21 cellular contexts compared by ENCODE assay signal in genomic region chr4:15425520-15425919, GRCh38. TPM values are rescaled to one million over a fixed set of nuclear protein-coding genes. Genes with fewer than 3 reads are reported as not detected.
A peak's percentile ranks its signal among the peaks of the same experiment; 100 is the strongest.
DNase-seq lines count a peak whose midpoint lies in the region; ATAC-seq and TF ChIP-seq lines count a peak whose summit lies in the region.
"Had no signal": no experiment of that assay in that cellular context is flagged by ENCODE, and none has a peak within 500 bp of the region (broad histone marks: within the 10 kb centered on the region; RNA-seq: fewer than 3 reads in every experiment).

No MANE protein-coding gene starts in this region.

- H3K9me3 ChIP-seq in thoracic aorta (no peaks in the 10 kb centered on the region), T-helper 17 cell (ENCODE audit: control insufficient read depth, low read length, poor library complexity, severe bottlenecking) (no peaks in the 10 kb centered on the region)

- peak overlapping the region; percentile 65 for H3K4me3 ChIP-seq in thoracic aorta

- ATAC-seq in activated T-cell treated with anti-CD3 and anti-CD28 coated beads, Interleukin-2, amount 50 U/mL, for 72 hours (replicated peaks in 1 of 2): peak; percentile 90 to 93
- peak; percentile 83 for ATAC-seq in activated T-helper 17 cell treated with anti-CD3 and anti-CD28 coated beads, Interleukin-2, amount 50 U/mL, for 72 hours (replicated peaks)
- ATAC-seq in thoracic aorta (ENCODE audit: insufficient number of reproducible peaks, low FRiP score, low read depth) (no peak), T-helper 17 cell (no peak), GM19023 (IDR thresholded peaks at IDR 0.05; ENCODE audit: unreplicated experiment) (no peak)
- ATAC-seq: HepG2 had no signal

- peaks cover 31 to 91% of the 10 kb centered on the region in 2 donors for H3K4me1 ChIP-seq in thoracic aorta (ENCODE audit: control insufficient read depth in 1 of 2, low read depth in 2 of 2)

- no peak for TF ChIP-seq CTCF in thoracic aorta (IDR thresholded peaks at IDR 0.05)

- peaks cover 36% of the 10 kb centered on the region for H3K4me1 Mint-ChIP-seq in activated T-cell treated with anti-CD3 and anti-CD28 coated beads, Interleukin-2, amount 50 U/mL, for 72 hours (ENCODE audit: low read depth)
- peaks cover 28% of the 10 kb centered on the region for H3K4me1 Mint-ChIP-seq in activated T-helper 17 cell treated with anti-CD3 and anti-CD28 coated beads, Interleukin-2, amount 50 U/mL, for 72 hours
- peaks cover 5% of the 10 kb centered on the region for H3K4me1 Mint-ChIP-seq in T-helper 17 cell

- no peaks in the 10 kb centered on the region for H3K27me3 Mint-ChIP-seq in activated T-cell treated with anti-CD3 and anti-CD28 coated beads, Interleukin-2, amount 50 U/mL, for 72 hours (ENCODE audit: low read depth)
- H3K27me3 Mint-ChIP-seq in activated T-helper 17 cell treated with anti-CD3 and anti-CD28 coated beads, Interleukin-2, amount 50 U/mL, for 72 hours: no peaks in the 10 kb centered on the region
- no peaks in the 10 kb centered on the region for H3K27me3 Mint-ChIP-seq in T-helper 17 cell

- no peak for DNase-seq in activated T-cell treated with anti-CD3 and anti-CD28 coated beads, Interleukin-2, amount 50 U/mL, for 72 hours
- DNase-seq in activated T-cell treated with anti-CD3 and anti-CD28 coated beads for 4 hours (no peak), epithelial cell of prostate (ENCODE audit: low read depth, low spot score) (peak; percentile 71), thoracic aorta (ENCODE audit: low spot score) (no peak), T-helper 17 cell (no peak)
- DNase-seq: DMS 273 treated with DMSO at 0.1 percent for 48 hours, GF-D8, NCI-H1048, NCI-H146, NCI-H2081, NCI-H748 treated with DMSO at 0.1 percent for 48 hours, RPMI8226 had no signal

- H3K27me3 ChIP-seq in thoracic aorta (replicated peaks; ENCODE audit: insufficient read depth): no peaks in the 10 kb centered on the region

- no peaks in the 10 kb centered on the region for H3K36me3 Mint-ChIP-seq in activated T-cell treated with anti-CD3 and anti-CD28 coated beads, Interleukin-2, amount 50 U/mL, for 72 hours (ENCODE audit: insufficient read depth in 2 of 2)
- no peaks in the 10 kb centered on the region for H3K36me3 Mint-ChIP-seq in activated T-helper 17 cell treated with anti-CD3 and anti-CD28 coated beads, Interleukin-2, amount 50 U/mL, for 72 hours (ENCODE audit: low read depth)
- H3K36me3 Mint-ChIP-seq in T-helper 17 cell (ENCODE audit: low read depth): peaks cover 3% of the 10 kb centered on the region
- H3K36me3 Mint-ChIP-seq: CD14-positive monocyte had no signal

- peak overlapping the region in 1 of 2 donors; percentile 23 for H3K4me3 Mint-ChIP-seq in activated T-cell treated with anti-CD3 and anti-CD28 coated beads, Interleukin-2, amount 50 U/mL, for 72 hours
- H3K4me3 Mint-ChIP-seq in activated T-helper 17 cell treated with anti-CD3 and anti-CD28 coated beads, Interleukin-2, amount 50 U/mL, for 72 hours: peak overlapping the region; percentile 29
- H3K4me3 Mint-ChIP-seq in T-helper 17 cell: no peak overlapping the region
- H3K4me3 Mint-ChIP-seq: CD14-positive monocyte had no signal

- H3K9me3 Mint-ChIP-seq in activated T-cell treated with anti-CD3 and anti-CD28 coated beads, Interleukin-2, amount 50 U/mL, for 72 hours: no peaks in the 10 kb centered on the region
- no peaks in the 10 kb centered on the region for H3K9me3 Mint-ChIP-seq in activated T-helper 17 cell treated with anti-CD3 and anti-CD28 coated beads, Interleukin-2, amount 50 U/mL, for 72 hours

- no peaks in the 10 kb centered on the region for H3K36me3 ChIP-seq in thoracic aorta

- peak overlapping the region; percentile 17 for H3K27ac ChIP-seq in epithelial cell of prostate
- H3K27ac ChIP-seq in thoracic aorta: peak overlapping the region; percentile 65 to 85
- H3K27ac ChIP-seq: KMS-11 had no signal

- peak overlapping the region; percentile 41 for H3K27ac Mint-ChIP-seq in activated T-cell treated with anti-CD3 and anti-CD28 coated beads, Interleukin-2, amount 50 U/mL, for 72 hours
- H3K27ac Mint-ChIP-seq in activated T-helper 17 cell treated with anti-CD3 and anti-CD28 coated beads, Interleukin-2, amount 50 U/mL, for 72 hours: no peak overlapping the region
- H3K27ac Mint-ChIP-seq in T-helper 17 cell: no peak overlapping the region

RNA-seq across cellular contexts. Expression of gene C1QTNF7, which starts 2.3 kb away (rescaled TPM):
- not detected for total RNA-seq in activated T-cell treated with anti-CD3 and anti-CD28 coated beads, Interleukin-2, amount 50 U/mL, for 72 hours
- total RNA-seq in activated T-helper 17 cell treated with anti-CD3 and anti-CD28 coated beads, Interleukin-2, amount 50 U/mL, for 72 hours: not detected
- total RNA-seq in thoracic aorta: 10 to 100 TPM; 18.2 to 24.0 TPM
- not detected for total RNA-seq in T-helper 17 cell
- total RNA-seq: Daoy, H1, HepG2, M059J, NCI-H460 had no signal

RNA-seq across cellular contexts. Expression of gene CC2D2A, which starts 44.2 kb away (rescaled TPM):
- total RNA-seq in activated T-cell treated with anti-CD3 and anti-CD28 coated beads, Interleukin-2, amount 50 U/mL, for 72 hours: not detected
- not detected for total RNA-seq in activated T-helper 17 cell treated with anti-CD3 and anti-CD28 coated beads, Interleukin-2, amount 50 U/mL, for 72 hours
- total RNA-seq in thoracic aorta (10 to 100 TPM; 44.1 to 59.8 TPM), T-helper 17 cell (1 to 10 TPM in 1 of 2 donors, under 1 TPM in 1; 0.60 to 1.6 TPM)

Comparison
In these comparisons a context has a peak if more than half of its experiments do, and no peak if none do; other contexts are left out.
1. ATAC-seq: peak in activated T-cell treated with anti-CD3 and anti-CD28 coated beads, Interleukin-2, amount 50 U/mL, for 72 hours (2 of 2) and activated T-helper 17 cell treated with anti-CD3 and anti-CD28 coated beads, Interleukin-2, amount 50 U/mL, for 72 hours (single experiment); none in thoracic aorta (single experiment), T-helper 17 cell (single experiment) and GM19023 (single experiment).
2. RNA of gene C1QTNF7, which starts 2.3 kb away (total RNA-seq): 18.2 to 24.0 TPM in thoracic aorta; not detected in activated T-cell treated with anti-CD3 and anti-CD28 coated beads, Interleukin-2, amount 50 U/mL, for 72 hours, not detected in activated T-helper 17 cell treated with anti-CD3 and anti-CD28 coated beads, Interleukin-2, amount 50 U/mL, for 72 hours and not detected in T-helper 17 cell; every median in the first group is over 10 times any median in the second.
3. RNA of gene CC2D2A, which starts 44.2 kb away (total RNA-seq): 44.1 to 59.8 TPM in thoracic aorta; 0.60 to 1.6 TPM in T-helper 17 cell, not detected in activated T-cell treated with anti-CD3 and anti-CD28 coated beads, Interleukin-2, amount 50 U/mL, for 72 hours and not detected in activated T-helper 17 cell treated with anti-CD3 and anti-CD28 coated beads, Interleukin-2, amount 50 U/mL, for 72 hours; every median in the first group is over 10 times any median in the second.